Comparison of ENCODE assay signal across 1 cellular context in genomic region chr3:17639765-17640164, GRCh38.
A peak's percentile ranks its signal among the peaks of the same experiment; 100 is the strongest.
TF ChIP-seq lines count a peak whose summit lies in the region.

No MANE protein-coding gene starts in this region.

TF ChIP-seq in HepG2, 621 proteins besides CTCF, POLR2A, EP300 and RAD21 (continued from another document):
- TF ChIP-seq CSRNP1 (CRISPR knock-in tag; IDR thresholded peaks at IDR 0.05) (no peak), CEBPB (IDR thresholded peaks at IDR 0.05; ENCODE audit: borderline replicate concordance, low read depth, low read length) (peak; percentile 98), ZNF703 (CRISPR knock-in tag; IDR thresholded peaks at IDR 0.05; ENCODE audit: borderline replicate concordance) (no peak), HMG20A (CRISPR knock-in tag; IDR thresholded peaks at IDR 0.05; ENCODE audit: borderline replicate concordance) (no peak), ZNF446 (CRISPR knock-in tag; IDR thresholded peaks at IDR 0.05) (no peak), ZNF143 (CRISPR knock-in tag; IDR thresholded peaks at IDR 0.05) (no peak), DR1 (CRISPR knock-in tag; IDR thresholded peaks at IDR 0.05) (no peak), TCF7L2 (IDR thresholded peaks at IDR 0.05; ENCODE audit: low read depth, low read length) (no peak), HNF4A (CRISPR knock-in tag; IDR thresholded peaks at IDR 0.05) (peak; percentile 16; the same call in 1 of the 2 replicates), ZNF660 (CRISPR knock-in tag; IDR thresholded peaks at IDR 0.05; ENCODE audit: borderline replicate concordance, low read depth) (no peak), ZNF317 (CRISPR knock-in tag; IDR thresholded peaks at IDR 0.05) (no peak), ZNF891 (CRISPR knock-in tag; IDR thresholded peaks at IDR 0.05) (no peak), ZNF331 (CRISPR knock-in tag; IDR thresholded peaks at IDR 0.05) (peak; percentile 68; the same call in 1 of the 2 replicates), ZNF746 (CRISPR knock-in tag; IDR thresholded peaks at IDR 0.05) (no peak)
